6 cellular contexts compared by ENCODE assay signal in genomic region chr16:1941924-1942809, GRCh38. TPM values are rescaled to one million over a fixed set of nuclear protein-coding genes. Genes with fewer than 3 reads are reported as not detected.
DNase-seq lines count a peak whose midpoint lies in the region; ATAC-seq lines count a peak whose summit lies in the region.

No MANE protein-coding gene starts in this region.

- no peaks in the 10 kb centered on the region for H3K4me1 ChIP-seq in endocrine pancreas (ENCODE audit: control insufficient read depth, insufficient read depth, low read length)

- H3K4me3 ChIP-seq in endocrine pancreas (ENCODE audit: control insufficient read depth, insufficient read depth, low read length): no peak overlapping the region

- peak overlapping the region; percentile 66 for H3K9ac ChIP-seq in endocrine pancreas (ENCODE audit: control insufficient read depth, insufficient read depth, low read length)

- DNase-seq in SIG-M5 treated with dmso at 0.1 percent for 504 hours (lab: John Stamatoyannopoulos, UW; ENCODE audit: unreplicated experiment) (peak; percentile 83), SIG-M5 (lab: John Stamatoyannopoulos, UW) (no peak), sciatic nerve (ENCODE audit: low spot score) (no peak), NCI-H226 (no peak), NCI-H2196 (lab: John Stamatoyannopoulos, UW; ENCODE audit: unreplicated experiment) (no peak)

- H3K9me3 ChIP-seq in endocrine pancreas (ENCODE audit: control insufficient read depth, low read length): no peaks in the 10 kb centered on the region

- no peaks in the 10 kb centered on the region for H3K27me3 ChIP-seq in endocrine pancreas (ENCODE audit: control insufficient read depth, insufficient read depth, low read length)

- intact Hi-C loops in sciatic nerve (cut with DNase I): no loop called here

- ATAC-seq in sciatic nerve: peak; percentile 2

- no peaks in the 10 kb centered on the region for H3K36me3 ChIP-seq in endocrine pancreas (ENCODE audit: control insufficient read depth, insufficient read depth, low read length)

RNA-seq across cellular contexts. Expression of gene MSRB1, which starts 0.8 kb away (rescaled TPM):
- total RNA-seq in sciatic nerve: 16.0 TPM

RNA-seq across cellular contexts. Expression of gene RPL3L, which starts 12.3 kb away (rescaled TPM):
- total RNA-seq in sciatic nerve: not detected

RNA-seq across cellular contexts. Expression of gene NDUFB10, which starts 17.2 kb away (rescaled TPM):
- total RNA-seq in sciatic nerve: 85.8 TPM

RNA-seq across cellular contexts. Expression of gene RPS2, which starts 22.5 kb away (rescaled TPM):
- total RNA-seq in sciatic nerve: 990 TPM

RNA-seq across cellular contexts. Expression of gene HS3ST6, which starts 24.0 kb away (rescaled TPM):
- not detected for total RNA-seq in sciatic nerve
